In the genomic region with DNA sequence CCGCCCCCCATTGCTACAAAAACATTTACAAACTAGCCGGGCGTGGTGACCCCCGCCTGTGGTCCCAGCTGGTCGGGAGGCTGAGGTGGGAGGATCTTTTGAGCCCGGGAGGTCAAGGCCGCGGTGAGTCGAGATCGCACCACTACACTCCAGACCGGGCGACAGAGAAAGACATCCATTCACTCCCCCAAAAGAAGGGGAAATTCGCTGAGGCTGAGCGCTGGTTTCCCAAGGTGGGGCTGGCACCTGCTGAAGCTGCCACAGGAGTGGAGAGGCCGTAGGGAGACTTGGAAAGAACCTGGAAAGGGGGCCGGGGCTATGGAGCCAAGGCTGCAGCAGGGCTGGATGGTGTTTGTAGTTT, we compare ENCODE assay signal across 1 cellular context.
TF ChIP-seq lines count a peak whose summit lies in the region.

No MANE protein-coding gene starts in this region.

TF ChIP-seq in K562, 482 proteins besides CTCF, POLR2A, EP300 and RAD21:
- TF ChIP-seq, protein P1, sequence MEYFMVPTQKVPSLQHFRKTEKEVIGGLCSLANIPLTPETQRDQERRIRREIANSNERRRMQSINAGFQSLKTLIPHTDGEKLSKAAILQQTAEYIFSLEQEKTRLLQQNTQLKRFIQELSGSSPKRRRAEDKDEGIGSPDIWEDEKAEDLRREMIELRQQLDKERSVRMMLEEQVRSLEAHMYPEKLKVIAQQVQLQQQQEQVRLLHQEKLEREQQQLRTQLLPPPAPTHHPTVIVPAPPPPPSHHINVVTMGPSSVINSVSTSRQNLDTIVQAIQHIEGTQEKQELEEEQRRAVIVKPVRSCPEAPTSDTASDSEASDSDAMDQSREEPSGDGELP (CRISPR knock-in tag; IDR thresholded peaks at IDR 0.05; ENCODE audit: borderline replicate concordance): 0 out of 2 replicates have a peak, but pooled peaks have one; percentile 36
- TF ChIP-seq, protein P2, sequence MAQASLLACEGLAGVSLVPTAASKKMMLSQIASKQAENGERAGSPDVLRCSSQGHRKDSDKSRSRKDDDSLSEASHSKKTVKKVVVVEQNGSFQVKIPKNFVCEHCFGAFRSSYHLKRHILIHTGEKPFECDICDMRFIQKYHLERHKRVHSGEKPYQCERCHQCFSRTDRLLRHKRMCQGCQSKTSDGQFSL (CRISPR knock-in tag; IDR thresholded peaks at IDR 0.05): no peak
- TF ChIP-seq, protein P2 (tag; IDR thresholded peaks at IDR 0.05): no peak
- TF ChIP-seq RBM15 (IDR thresholded peaks at IDR 0.05; ENCODE audit: insufficient read depth, low read length) (no peak), RFX5 (IDR thresholded peaks at IDR 0.05; ENCODE audit: low read depth, low read length) (no peak), SNRNP70 (optimal IDR thresholded peaks at IDR 0.05; ENCODE audit: low read depth, low read length) (no peak), BRF1 (IDR thresholded peaks at IDR 0.05; ENCODE audit: borderline replicate concordance, extremely low read depth, insufficient read length) (no peak), HNRNPLL (IDR thresholded peaks at IDR 0.05; ENCODE audit: low read depth, low read length, poor library complexity, severe bottlenecking) (peak; percentile 13), GABPB1 (CRISPR knock-in tag; IDR thresholded peaks at IDR 0.05) (peak; percentile 5; the same call in 1 of the 2 replicates), ZNF274 (IDR thresholded peaks at IDR 0.05; ENCODE audit: borderline replicate concordance, low read depth, low read length) (no peak), RFX1 (IDR thresholded peaks at IDR 0.05) (no peak), ILF3 (IDR thresholded peaks at IDR 0.05; ENCODE audit: borderline replicate concordance) (no peak), SIRT6 (IDR thresholded peaks at IDR 0.05; ENCODE audit: low read depth, low read length) (no peak), ILK (tag; IDR thresholded peaks at IDR 0.05; ENCODE audit: borderline replicate concordance, low read depth) (no peak), STAT5A (IDR thresholded peaks at IDR 0.05; ENCODE audit: borderline replicate concordance, low read length) (no peak), SRSF9 (IDR thresholded peaks at IDR 0.05; ENCODE audit: borderline replicate concordance, low read depth, low read length) (no peak), KLF6 (CRISPR knock-in tag; IDR thresholded peaks at IDR 0.05; ENCODE audit: borderline replicate concordance) (no peak), TAF15 (IDR thresholded peaks at IDR 0.05; ENCODE audit: low read depth, low read length) (no peak), PPARD (CRISPR knock-in tag; IDR thresholded peaks at IDR 0.05) (no peak), NFE2L1 (tag; IDR thresholded peaks at IDR 0.05; ENCODE audit: borderline replicate concordance, low read depth) (no peak)
- TF ChIP-seq, protein P3, sequence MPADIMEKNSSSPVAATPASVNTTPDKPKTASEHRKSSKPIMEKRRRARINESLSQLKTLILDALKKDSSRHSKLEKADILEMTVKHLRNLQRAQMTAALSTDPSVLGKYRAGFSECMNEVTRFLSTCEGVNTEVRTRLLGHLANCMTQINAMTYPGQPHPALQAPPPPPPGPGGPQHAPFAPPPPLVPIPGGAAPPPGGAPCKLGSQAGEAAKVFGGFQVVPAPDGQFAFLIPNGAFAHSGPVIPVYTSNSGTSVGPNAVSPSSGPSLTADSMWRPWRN (IDR thresholded peaks at IDR 0.05; ENCODE audit: low read depth): no peak
- TF ChIP-seq, protein P4, sequence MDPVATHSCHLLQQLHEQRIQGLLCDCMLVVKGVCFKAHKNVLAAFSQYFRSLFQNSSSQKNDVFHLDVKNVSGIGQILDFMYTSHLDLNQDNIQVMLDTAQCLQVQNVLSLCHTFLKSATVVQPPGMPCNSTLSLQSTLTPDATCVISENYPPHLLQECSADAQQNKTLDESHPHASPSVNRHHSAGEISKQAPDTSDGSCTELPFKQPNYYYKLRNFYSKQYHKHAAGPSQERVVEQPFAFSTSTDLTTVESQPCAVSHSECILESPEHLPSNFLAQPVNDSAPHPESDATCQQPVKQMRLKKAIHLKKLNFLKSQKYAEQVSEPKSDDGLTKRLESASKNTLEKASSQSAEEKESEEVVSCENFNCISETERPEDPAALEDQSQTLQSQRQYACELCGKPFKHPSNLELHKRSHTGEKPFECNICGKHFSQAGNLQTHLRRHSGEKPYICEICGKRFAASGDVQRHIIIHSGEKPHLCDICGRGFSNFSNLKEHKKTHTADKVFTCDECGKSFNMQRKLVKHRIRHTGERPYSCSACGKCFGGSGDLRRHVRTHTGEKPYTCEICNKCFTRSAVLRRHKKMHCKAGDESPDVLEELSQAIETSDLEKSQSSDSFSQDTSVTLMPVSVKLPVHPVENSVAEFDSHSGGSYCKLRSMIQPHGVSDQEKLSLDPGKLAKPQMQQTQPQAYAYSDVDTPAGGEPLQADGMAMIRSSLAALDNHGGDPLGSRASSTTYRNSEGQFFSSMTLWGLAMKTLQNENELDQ (CRISPR knock-in tag; IDR thresholded peaks at IDR 0.05; ENCODE audit: borderline replicate concordance): no peak
TF ChIP-seq in K562: peak in this region for 3.
